ENCODE assay signal across 1 cellular context in the genomic region with DNA sequence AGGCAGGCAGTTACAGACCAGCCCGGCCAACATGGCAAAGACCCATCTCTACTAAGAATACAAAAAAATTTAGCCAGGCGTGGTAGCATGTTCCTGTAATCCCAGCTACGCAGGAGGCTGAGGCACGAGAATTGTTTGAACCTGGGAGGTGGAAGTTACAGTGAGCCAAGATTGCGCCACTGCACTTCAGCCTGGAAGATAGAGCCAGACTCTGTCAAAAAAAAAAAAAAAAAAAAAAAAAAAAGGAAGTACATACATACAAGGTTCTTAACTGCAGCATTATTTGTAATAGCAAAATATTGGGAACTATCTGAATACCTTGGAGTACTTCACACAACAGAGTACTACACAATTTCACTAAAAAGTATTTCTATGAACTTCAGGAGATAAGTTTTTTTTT.
TF ChIP-seq lines count a peak whose summit lies in the region.

No MANE protein-coding gene starts in this region.

TF ChIP-seq in GM12878, 131 proteins besides CTCF, POLR2A, EP300 and RAD21 (continued from another document):
- TF ChIP-seq, protein P1, sequence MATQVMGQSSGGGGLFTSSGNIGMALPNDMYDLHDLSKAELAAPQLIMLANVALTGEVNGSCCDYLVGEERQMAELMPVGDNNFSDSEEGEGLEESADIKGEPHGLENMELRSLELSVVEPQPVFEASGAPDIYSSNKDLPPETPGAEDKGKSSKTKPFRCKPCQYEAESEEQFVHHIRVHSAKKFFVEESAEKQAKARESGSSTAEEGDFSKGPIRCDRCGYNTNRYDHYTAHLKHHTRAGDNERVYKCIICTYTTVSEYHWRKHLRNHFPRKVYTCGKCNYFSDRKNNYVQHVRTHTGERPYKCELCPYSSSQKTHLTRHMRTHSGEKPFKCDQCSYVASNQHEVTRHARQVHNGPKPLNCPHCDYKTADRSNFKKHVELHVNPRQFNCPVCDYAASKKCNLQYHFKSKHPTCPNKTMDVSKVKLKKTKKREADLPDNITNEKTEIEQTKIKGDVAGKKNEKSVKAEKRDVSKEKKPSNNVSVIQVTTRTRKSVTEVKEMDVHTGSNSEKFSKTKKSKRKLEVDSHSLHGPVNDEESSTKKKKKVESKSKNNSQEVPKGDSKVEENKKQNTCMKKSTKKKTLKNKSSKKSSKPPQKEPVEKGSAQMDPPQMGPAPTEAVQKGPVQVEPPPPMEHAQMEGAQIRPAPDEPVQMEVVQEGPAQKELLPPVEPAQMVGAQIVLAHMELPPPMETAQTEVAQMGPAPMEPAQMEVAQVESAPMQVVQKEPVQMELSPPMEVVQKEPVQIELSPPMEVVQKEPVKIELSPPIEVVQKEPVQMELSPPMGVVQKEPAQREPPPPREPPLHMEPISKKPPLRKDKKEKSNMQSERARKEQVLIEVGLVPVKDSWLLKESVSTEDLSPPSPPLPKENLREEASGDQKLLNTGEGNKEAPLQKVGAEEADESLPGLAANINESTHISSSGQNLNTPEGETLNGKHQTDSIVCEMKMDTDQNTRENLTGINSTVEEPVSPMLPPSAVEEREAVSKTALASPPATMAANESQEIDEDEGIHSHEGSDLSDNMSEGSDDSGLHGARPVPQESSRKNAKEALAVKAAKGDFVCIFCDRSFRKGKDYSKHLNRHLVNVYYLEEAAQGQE (IDR thresholded peaks at IDR 0.05; ENCODE audit: low read depth, low read length) = no peak
- no peak for TF ChIP-seq WRNIP1 (IDR thresholded peaks at IDR 0.05; ENCODE audit: borderline replicate concordance, low read depth, low read length)
- TF ChIP-seq TARDBP (IDR thresholded peaks at IDR 0.05; ENCODE audit: borderline replicate concordance) = no peak
- TF ChIP-seq MYC (IDR thresholded peaks at IDR 0.05; ENCODE audit: insufficient read depth, insufficient read length, insufficient replicate concordance, low read length, severe bottlenecking) = no peak
- TF ChIP-seq SMC3 (IDR thresholded peaks at IDR 0.05; ENCODE audit: borderline replicate concordance, low read length) = no peak
- no peak for TF ChIP-seq TCF7 (IDR thresholded peaks at IDR 0.05; ENCODE audit: borderline replicate concordance)
- TF ChIP-seq, protein P2, sequence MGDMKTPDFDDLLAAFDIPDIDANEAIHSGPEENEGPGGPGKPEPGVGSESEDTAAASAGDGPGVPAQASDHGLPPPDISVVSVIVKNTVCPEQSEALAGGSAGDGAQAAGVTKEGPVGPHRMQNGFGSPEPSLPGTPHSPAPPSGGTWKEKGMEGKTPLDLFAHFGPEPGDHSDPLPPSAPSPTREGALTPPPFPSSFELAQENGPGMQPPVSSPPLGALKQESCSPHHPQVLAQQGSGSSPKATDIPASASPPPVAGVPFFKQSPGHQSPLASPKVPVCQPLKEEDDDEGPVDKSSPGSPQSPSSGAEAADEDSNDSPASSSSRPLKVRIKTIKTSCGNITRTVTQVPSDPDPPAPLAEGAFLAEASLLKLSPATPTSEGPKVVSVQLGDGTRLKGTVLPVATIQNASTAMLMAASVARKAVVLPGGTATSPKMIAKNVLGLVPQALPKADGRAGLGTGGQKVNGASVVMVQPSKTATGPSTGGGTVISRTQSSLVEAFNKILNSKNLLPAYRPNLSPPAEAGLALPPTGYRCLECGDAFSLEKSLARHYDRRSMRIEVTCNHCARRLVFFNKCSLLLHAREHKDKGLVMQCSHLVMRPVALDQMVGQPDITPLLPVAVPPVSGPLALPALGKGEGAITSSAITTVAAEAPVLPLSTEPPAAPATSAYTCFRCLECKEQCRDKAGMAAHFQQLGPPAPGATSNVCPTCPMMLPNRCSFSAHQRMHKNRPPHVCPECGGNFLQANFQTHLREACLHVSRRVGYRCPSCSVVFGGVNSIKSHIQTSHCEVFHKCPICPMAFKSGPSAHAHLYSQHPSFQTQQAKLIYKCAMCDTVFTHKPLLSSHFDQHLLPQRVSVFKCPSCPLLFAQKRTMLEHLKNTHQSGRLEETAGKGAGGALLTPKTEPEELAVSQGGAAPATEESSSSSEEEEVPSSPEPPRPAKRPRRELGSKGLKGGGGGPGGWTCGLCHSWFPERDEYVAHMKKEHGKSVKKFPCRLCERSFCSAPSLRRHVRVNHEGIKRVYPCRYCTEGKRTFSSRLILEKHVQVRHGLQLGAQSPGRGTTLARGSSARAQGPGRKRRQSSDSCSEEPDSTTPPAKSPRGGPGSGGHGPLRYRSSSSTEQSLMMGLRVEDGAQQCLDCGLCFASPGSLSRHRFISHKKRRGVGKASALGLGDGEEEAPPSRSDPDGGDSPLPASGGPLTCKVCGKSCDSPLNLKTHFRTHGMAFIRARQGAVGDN (IDR thresholded peaks at IDR 0.05) = no peak
- TF ChIP-seq ZNF274 (IDR thresholded peaks at IDR 0.05; ENCODE audit: insufficient read depth, insufficient read length) = no peak
- no peak for TF ChIP-seq MTA3 (IDR thresholded peaks at IDR 0.05; ENCODE audit: borderline replicate concordance, low read length)
- no peak for TF ChIP-seq BRCA1 (IDR thresholded peaks at IDR 0.05; ENCODE audit: low read depth, low read length)
- no peak for TF ChIP-seq HCFC1 (IDR thresholded peaks at IDR 0.05; ENCODE audit: low read length)
- TF ChIP-seq KDM1A (IDR thresholded peaks at IDR 0.05; ENCODE audit: borderline replicate concordance) = no peak
- TF ChIP-seq, protein P3, sequence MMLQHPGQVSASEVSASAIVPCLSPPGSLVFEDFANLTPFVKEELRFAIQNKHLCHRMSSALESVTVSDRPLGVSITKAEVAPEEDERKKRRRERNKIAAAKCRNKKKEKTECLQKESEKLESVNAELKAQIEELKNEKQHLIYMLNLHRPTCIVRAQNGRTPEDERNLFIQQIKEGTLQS (IDR thresholded peaks at IDR 0.05; ENCODE audit: borderline replicate concordance, extremely low read depth, low read depth, low read length) = no peak
